In genomic region chr5:32783658-32784057, GRCh38 we compare ENCODE assay signal across 27 cellular contexts.
"Had no signal": no experiment of that assay in that cellular context is flagged by ENCODE, and none has a peak within 500 bp of the region (broad histone marks: within the 10 kb centered on the region; RNA-seq: fewer than 3 reads in every experiment).

No MANE protein-coding gene starts in this region.

- H3K4me1 ChIP-seq: stomach, suprapubic skin, transverse colon, upper lobe of right lung, uterus, vagina had no signal

- DNase-seq: stimulated activated CD4-positive, alpha-beta T cell treated with anti-CD3 and anti-CD28 coated beads, Interleukin-2, amount 100 ng/mL, for 48 hours; stimulated activated CD4-positive, alpha-beta T cell treated with anti-CD3 and anti-CD28 coated beads, Interleukin-4, amount 100 ng/mL, for 1 hour; stimulated activated CD4-positive, alpha-beta T cell treated with anti-CD3 and anti-CD28 coated beads, Interleukin-4, amount 100 ng/mL, for 24 hours; stimulated activated CD4-positive, alpha-beta T cell treated with anti-CD3 and anti-CD28 coated beads, Interleukin-4, amount 100 ng/mL, for 4 hours; stimulated activated CD8-positive, alpha-beta memory T cell treated with anti-CD3 and anti-CD28 coated beads, Interleukin-4, amount 100 ng/mL, for 48 hours; stimulated activated naive B cell treated with anti-CD40 and anti-IgM and Interleukin-4, amounts not matched to agents 10 μg/mL and 1 μg/mL and 100 μg/mL, for 72 hours; stimulated activated naive CD4-positive, alpha-beta T cell; stimulated activated naive CD4-positive, alpha-beta T cell treated with Interleukin-2 at 50 U/mL for 16 hours; stimulated activated naive CD8-positive, alpha-beta T cell treated with anti-CD3 and anti-CD28 coated beads, Interleukin-15, amount 100 ng/mL, for 72 hours; stimulated activated naive CD8-positive, alpha-beta T cell treated with anti-CD3 and anti-CD28 coated beads, Interleukin-15, Interleukin-2, amounts not matched to agents 100 U/mL and 50 U/mL, for 24 hours; stomach; substantia nigra; testis; thyroid gland; tibial artery; transverse colon; trophoblast cell; upper lobe of left lung; upper lobe of right lung; uterus had no signal

- H3K36me3 ChIP-seq: stomach, suprapubic skin, thyroid gland, tibial nerve, transverse colon, upper lobe of right lung, uterus, vagina had no signal

- H3K4me3 ChIP-seq: stomach, suprapubic skin, testis, thoracic aorta, thyroid gland, tibial artery, tibial nerve, transverse colon, upper lobe of left lung, upper lobe of right lung, uterus, vagina had no signal

- ATAC-seq: stimulated activated effector memory CD8-positive, alpha-beta T cell treated with anti-CD3 and anti-CD28 coated beads, Interleukin-12 subunit alpha, Interleukin-12 subunit beta, amount 100 ng/mL, for 72 hours; stimulated activated memory B cell treated with anti-CD40 and anti-IgM and Interleukin-4, amounts not matched to agents 10 μg/mL and 1 μg/mL and 100 μg/mL, for 72 hours; stimulated activated naive B cell treated with anti-CD40 and anti-IgM and Interleukin-4, amounts not matched to agents 10 μg/mL and 1 μg/mL and 100 μg/mL, for 72 hours; stimulated activated naive CD8-positive, alpha-beta T cell treated with anti-CD3 and anti-CD28 coated beads, Interleukin-15, amount 100 ng/mL, for 72 hours; stimulated activated naive CD8-positive, alpha-beta T cell treated with anti-CD3 and anti-CD28 coated beads, Interleukin-15, Interleukin-2, amounts not matched to agents 100 U/mL and 50 U/mL, for 24 hours; upper lobe of right lung had no signal

- FAIRE-seq: urothelium cell line had no signal

- H3K9me3 ChIP-seq: suprapubic skin, testis, thoracic aorta, thyroid gland, tibial artery, tibial nerve, transverse colon, upper lobe of left lung, upper lobe of right lung, uterus, vagina had no signal

- H3K27ac ChIP-seq: stomach, suprapubic skin, testis, thoracic aorta, thyroid gland, tibial artery, tibial nerve, transverse colon, upper lobe of left lung, upper lobe of right lung, uterus, vagina had no signal

- H3K27me3 ChIP-seq: stomach, suprapubic skin, testis, thyroid gland, tibial artery, tibial nerve, transverse colon, upper lobe of left lung, upper lobe of right lung, uterus, vagina had no signal
